ENCODE assay signal across 9 cellular contexts in genomic region chr19:40286235-40286530, GRCh38. TPM values are rescaled to one million over a fixed set of nuclear protein-coding genes. Genes with fewer than 3 reads are reported as not detected.
DNase-seq lines count a peak whose midpoint lies in the region; ATAC-seq, FAIRE-seq and TF ChIP-seq lines count a peak whose summit lies in the region.
"Had no signal": no experiment of that assay in that cellular context is flagged by ENCODE, and none has a peak within 500 bp of the region (broad histone marks: within the 10 kb centered on the region; RNA-seq: fewer than 3 reads in every experiment).

No MANE protein-coding gene starts in this region.

- H3K4ac ChIP-seq in H1 (replicated peaks; ENCODE audit: insufficient read length, low read depth, low read length): peak overlapping the region; percentile 19

- H4K91ac ChIP-seq in H1 (replicated peaks; ENCODE audit: insufficient read length, low read length): no peak overlapping the region

- H3K79me1 ChIP-seq in H1 (ENCODE audit: low read depth, low read length): peaks cover 14% of the 10 kb centered on the region

- TF ChIP-seq CTCF in Caco-2 (IDR thresholded peaks at IDR 0.05; ENCODE audit: insufficient read depth in 1 of 2, low read depth in 1 of 2, low read length in 1 of 2, severe bottlenecking in 1 of 2, unreplicated experiment in 1 of 2): no peak
- TF ChIP-seq CTCF in OCI-LY1 (IDR thresholded peaks at IDR 0.05; ENCODE audit: low read length): no peak
- TF ChIP-seq CTCF in H1 (IDR thresholded peaks at IDR 0.05; ENCODE audit: control extremely low read depth in 1 of 3, insufficient read depth in 1 of 3, low read depth in 1 of 3, low read length in 3 of 3): no peak
- no peak for TF ChIP-seq CTCF in parathyroid adenoma (IDR thresholded peaks at IDR 0.05)

- H3K56ac ChIP-seq in H1 (replicated peaks; ENCODE audit: insufficient read length, low read depth, low read length): no peak overlapping the region

- H3K4me2 ChIP-seq in OCI-LY1 (ENCODE audit: low read length) (peak overlapping the region; percentile 82), H1 (ENCODE audit: insufficient read depth in 1 of 2, low read depth in 2 of 2, low read length in 2 of 2) (peak overlapping the region in 1 of 2 experiments; percentile 90; a peak in 2 of 4 replicates), parathyroid adenoma (ENCODE audit: low read length) (no peak overlapping the region)

- no peak for FAIRE-seq in H1 (lab: Jason Lieb, UNC)

- ATAC-seq in GM18505 (IDR thresholded peaks at IDR 0.05; ENCODE audit: unreplicated experiment) (no peak), GM21381 (IDR thresholded peaks at IDR 0.05; ENCODE audit: unreplicated experiment) (no peak)

- H3K9me3 Mint-ChIP-seq in Caco-2 (ENCODE audit: unreplicated experiment): no peaks in the 10 kb centered on the region

- no peak overlapping the region for H3K23ac ChIP-seq in H1 (ENCODE audit: insufficient read length)

- H3F3A ChIP-seq in OCI-LY1 (ENCODE audit: insufficient read depth, low read length): 0 out of 2 replicates have a peak, but pooled peaks cover 5% of the 10 kb centered on the region

- peaks cover 9% of the 10 kb centered on the region for H3K23me2 ChIP-seq in H1 (ENCODE audit: low read depth, low read length)

- intact Hi-C loops in Caco-2 (cut with micrococcal nuclease; ENCODE audit: unreplicated experiment): no loop called here

- H3K4me3 ChIP-seq in Caco-2 (ENCODE audit: low read depth, low read length) (no peak overlapping the region), OCI-LY1 (ENCODE audit: low read depth, low read length, poor library complexity, severe bottlenecking) (peak overlapping the region; percentile 56), H1 (ENCODE audit: extremely low read depth in 1 of 4, insufficient read depth in 2 of 4, low read depth in 3 of 4, low read length in 4 of 4) (peak overlapping the region in 1 of 4 experiments; percentile 95; a peak in 2 of 8 replicates), parathyroid adenoma (ENCODE audit: low read depth, low read length) (peak overlapping the region; percentile 67)

- peak overlapping the region; percentile 88 for H3K27ac Mint-ChIP-seq in Caco-2 (ENCODE audit: unreplicated experiment)

- H2BK120ac ChIP-seq in H1 (replicated peaks; ENCODE audit: low read depth, low read length): no peak overlapping the region

- H3K9me2 ChIP-seq in OCI-LY1 (ENCODE audit: low read depth, low read length): no peaks in the 10 kb centered on the region

- H3K14ac ChIP-seq in H1 (ENCODE audit: insufficient read length): no peak overlapping the region

- POLR2A ChIA-PET in Caco-2 (lab: Charles Lee): no interaction called here
- POLR2A ChIA-PET in H1 (lab: Charles Lee; ENCODE audit: partially characterized antibody): interaction anchor here (0.8 to 1.5 kb wide), 2 partner anchors 9 to 63 kb away, joined by 3 read pairs; no protein-coding TSS in a partner anchor

- H4K20me1 ChIP-seq in OCI-LY1 (ENCODE audit: insufficient read depth, low read length): no peaks in the 10 kb centered on the region
- peaks cover 0 to 1% of the 10 kb centered on the region in 2 experiments for H4K20me1 ChIP-seq in H1 (replicated peaks in 1 of 2; ENCODE audit: control insufficient read depth in 1 of 2, insufficient read depth in 2 of 2, low read length in 2 of 2)

- H2AFZ ChIP-seq in OCI-LY1 (ENCODE audit: low read length) (peak overlapping the region; percentile 32; the same call in 1 of the 2 replicates), H1 (ENCODE audit: low read length) (no peak overlapping the region), parathyroid adenoma (no peak overlapping the region)

- H2AK5ac ChIP-seq in H1 (ENCODE audit: low read depth, low read length): no peak overlapping the region

- H3K4me1 ChIP-seq in Caco-2: peaks cover 8% of the 10 kb centered on the region
- H3K4me1 ChIP-seq in OCI-LY1 (ENCODE audit: insufficient read depth, low read length, severe bottlenecking): peaks cover 47% of the 10 kb centered on the region
- peaks cover 0 to 12% (median 9%) of the 10 kb centered on the region in 4 experiments; a peak in 6 of 7 replicates for H3K4me1 ChIP-seq in H1 (replicated peaks in 1 of 4; ENCODE audit: control insufficient read depth in 3 of 4, insufficient read depth in 4 of 4, low read length in 3 of 4)
- peaks cover 19% of the 10 kb centered on the region for H3K4me1 ChIP-seq in parathyroid adenoma

- no peaks in the 10 kb centered on the region for H3K4me1 Mint-ChIP-seq in Caco-2 (ENCODE audit: low read depth, unreplicated experiment)

- H3K27ac ChIP-seq in OCI-LY1 (ENCODE audit: low read depth, low read length, poor library complexity, severe bottlenecking) (peak overlapping the region; percentile 97), H1 (ENCODE audit: low read depth, low read length) (no peak overlapping the region), parathyroid adenoma (peak overlapping the region; percentile 89), caudate nucleus (ENCODE audit: low read depth, low read length) (no peak overlapping the region)

- no peak overlapping the region for H2BK5ac ChIP-seq in H1 (ENCODE audit: low read depth, low read length)

- H3K9me3 ChIP-seq in Caco-2: no peaks in the 10 kb centered on the region
- no peaks in the 10 kb centered on the region for H3K9me3 ChIP-seq in OCI-LY1 (ENCODE audit: low read length)
- no peaks in the 10 kb centered on the region for H3K9me3 ChIP-seq in H1 (ENCODE audit: insufficient read depth in 2 of 2, low read depth in 1 of 2, low read length in 1 of 2)
- no peaks in the 10 kb centered on the region for H3K9me3 ChIP-seq in parathyroid adenoma (ENCODE audit: control insufficient read depth, low read length)

- TF ChIP-seq EP300 in H1 (IDR thresholded peaks at IDR 0.05; ENCODE audit: borderline replicate concordance in 1 of 2, low read depth in 2 of 2, low read length in 2 of 2): no peak

- TF ChIP-seq POLR2A in H1 (IDR thresholded peaks at IDR 0.05; ENCODE audit: control extremely low read depth in 1 of 2, low read depth in 2 of 2, low read length in 2 of 2): no peak
- TF ChIP-seq POLR2A in GM18505 (IDR thresholded peaks at IDR 0.05; ENCODE audit: borderline replicate concordance, extremely low read depth, insufficient read depth, insufficient read length): no peak

- 97% methylated on average over 8 of the region's 11 CpGs; no CpG with 5 or more reads in 1 of the 2 experiments for WGBS in H1 (ENCODE audit: extremely low coverage in 1 of 2, insufficient coverage in 1 of 2, insufficient read length in 1 of 2, insufficient replicate concordance in 2 of 2, low coverage in 1 of 2, low lambda C conversion rate in 2 of 2, missing lambda C conversion rate in 1 of 2), 2 experiments

- peak overlapping the region; percentile 99 for H3K4me3 Mint-ChIP-seq in Caco-2 (ENCODE audit: unreplicated experiment)

- H3K36me3 ChIP-seq in Caco-2 (ENCODE audit: control insufficient read depth, insufficient read depth, low read length): no peaks in the 10 kb centered on the region
- no peaks in the 10 kb centered on the region; the same call in 1 of the 2 replicates for H3K36me3 ChIP-seq in OCI-LY1 (ENCODE audit: insufficient read depth, low read length)
- H3K36me3 ChIP-seq in H1 (ENCODE audit: control insufficient read depth in 2 of 4, insufficient read depth in 4 of 4, low read length in 3 of 4): peaks cover 0 to 3% (median 0%) of the 10 kb centered on the region in 4 experiments; a peak in 1 of 8 replicates
- H3K36me3 ChIP-seq in parathyroid adenoma (ENCODE audit: control insufficient read depth, insufficient read depth, low read length): no peaks in the 10 kb centered on the region

- H3K27me3 ChIP-seq in Caco-2 (replicated peaks; ENCODE audit: control insufficient read depth, insufficient read depth, low read length): no peaks in the 10 kb centered on the region
- no peaks in the 10 kb centered on the region for H3K27me3 ChIP-seq in OCI-LY1 (ENCODE audit: insufficient read depth, low read length)
- no peaks in the 10 kb centered on the region for H3K27me3 ChIP-seq in H1 (replicated peaks in 1 of 4; ENCODE audit: control insufficient read depth in 3 of 4, extremely low read depth in 1 of 4, insufficient read depth in 3 of 4, low read length in 3 of 4)
- H3K27me3 ChIP-seq in parathyroid adenoma (ENCODE audit: control insufficient read depth, insufficient read depth, low read length): no peaks in the 10 kb centered on the region

- H3K9ac ChIP-seq in OCI-LY1 (ENCODE audit: low read length) (peak overlapping the region; percentile 78), H1 (replicated peaks in 1 of 4; ENCODE audit: extremely low read depth in 1 of 4, low read depth in 3 of 4, low read length in 3 of 4) (no peak overlapping the region), parathyroid adenoma (no peak overlapping the region)

- no peak overlapping the region for H4K8ac ChIP-seq in H1 (ENCODE audit: extremely low read depth, insufficient read depth, low read length)

- no peak for TF ChIP-seq RAD21 in H1 (IDR thresholded peaks at IDR 0.05 in 1 of 2, conservative IDR thresholded peaks at IDR 0.05 in 1 of 2; ENCODE audit: low read depth in 2 of 2, low read length in 2 of 2)

- H3K79me2 ChIP-seq in OCI-LY1 (ENCODE audit: insufficient read depth, low read length) (peaks cover 29% of the 10 kb centered on the region), H1 (ENCODE audit: control insufficient read depth in 1 of 2, insufficient read depth in 2 of 2, low read length in 2 of 2) (peaks cover 9 to 34% of the 10 kb centered on the region in 2 experiments; a peak in 3 of 4 replicates), parathyroid adenoma (peaks cover 42% of the 10 kb centered on the region)

- no peaks in the 10 kb centered on the region for H3K36me3 Mint-ChIP-seq in Caco-2 (ENCODE audit: insufficient read depth, unreplicated experiment)

- BruUV-seq in Caco-2 (replicated peaks; lab: Mats Ljungman, UMichigan): no TSS peak

- DNase-seq in Caco-2: no peak
- no peak for DNase-seq in H1 (ENCODE audit: low read depth in 1 of 2, low spot score in 2 of 2)
- DNase-seq in caudate nucleus (lab: John Stamatoyannopoulos, UW): no peak
- no peak for DNase-seq in GF-D8 (lab: John Stamatoyannopoulos, UW)
- DNase-seq: NCI-H446 had no signal

- H2BK12ac ChIP-seq in H1 (ENCODE audit: low read depth, low read length): 0 out of 2 replicates have a peak overlapping the region, but pooled peaks have one; percentile 60

- peak overlapping the region; percentile 32; the same call in 1 of the 2 replicates for H3K18ac ChIP-seq in H1 (ENCODE audit: extremely low read depth, low read length)

- H2BK15ac ChIP-seq in H1 (ENCODE audit: low read length): no peak overlapping the region; the same call in 1 of the 2 replicates

- no peak overlapping the region for H4K5ac ChIP-seq in H1 (ENCODE audit: insufficient read length, low read depth, low read length)

- no peak overlapping the region for H2BK20ac ChIP-seq in H1 (ENCODE audit: low read length)

- no peaks in the 10 kb centered on the region for H3K27me3 Mint-ChIP-seq in Caco-2 (ENCODE audit: insufficient read depth, unreplicated experiment)

- CTCF ChIA-PET in Caco-2 (lab: Charles Lee): interaction anchor here (0.6 to 1.1 kb wide), 2 partner anchors 19 to 140 kb away, joined by 3 to 4 read pairs; partner anchors contain the start of gene SERTAD1
- CTCF ChIA-PET in H1 (lab: Charles Lee; ENCODE audit: partially characterized antibody): interaction anchor here (0.9 kb wide), 1 partner anchor 19 kb away, joined by 3 read pairs; no protein-coding TSS in a partner anchor

RNA-seq across cellular contexts. Expression of gene AKT2, which starts 1.0 kb away (rescaled TPM):
- 164 and 169 TPM in 2 replicates for total RNA-seq in Caco-2 (2022)
- total RNA-seq in H1 (2021; fragmentation: NEBNext Ultra II Directional; extraction: Animal tissue kit (Norgen Biotek cat#: 25700)): 137 and 151 TPM in 2 replicates
- polyA plus RNA-seq in H1 (2011; rRNA removed): 183 and 252 TPM in 2 replicates
- 155 TPM for polyA plus RNA-seq in H1 (2011; cell fraction: cytosol; rRNA removed)
- polyA plus RNA-seq in H1 (2011; cell fraction: nucleus; rRNA removed): 441 TPM
- 88.9 to 168 TPM (median 110 TPM) in 4 replicates for polyA plus RNA-seq in H1 (2012, experiment 1 of 2)
- polyA plus RNA-seq in H1 (2012, experiment 2 of 2): 68.5 TPM
- 95.7 TPM for polyA plus RNA-seq in H1 (2013, experiment 1 of 2)
- polyA plus RNA-seq in H1 (2013, experiment 2 of 2): 92.0 TPM
- 126 and 143 TPM in 2 replicates for polyA minus RNA-seq in H1 (2011; rRNA and poly(A)+ RNA removed)
- polyA minus RNA-seq in H1 (2011; cell fraction: cytosol; rRNA and poly(A)+ RNA removed): 85.3 TPM
- polyA minus RNA-seq in H1 (2011; cell fraction: nucleus; rRNA and poly(A)+ RNA removed): 82.5 TPM

RNA-seq across cellular contexts. Expression of gene CCNP, which starts 59.7 kb away (rescaled TPM):
- total RNA-seq in Caco-2 (2022): 4.1 and 5.3 TPM in 2 replicates
- 0.63 and 1.9 TPM in 2 replicates for total RNA-seq in H1 (2021; fragmentation: NEBNext Ultra II Directional; extraction: Animal tissue kit (Norgen Biotek cat#: 25700))
- 2.1 and 4.6 TPM in 2 replicates for polyA plus RNA-seq in H1 (2011; rRNA removed)
- 2.6 TPM for polyA plus RNA-seq in H1 (2011; cell fraction: cytosol; rRNA removed)
- 3.3 TPM for polyA plus RNA-seq in H1 (2011; cell fraction: nucleus; rRNA removed)
- 1.2 to 2.1 TPM (median 1.7 TPM) in 4 replicates for polyA plus RNA-seq in H1 (2012, experiment 1 of 2)
- 1.0 TPM for polyA plus RNA-seq in H1 (2012, experiment 2 of 2)
- polyA plus RNA-seq in H1 (2013, experiment 1 of 2): 0.87 TPM
- polyA plus RNA-seq in H1 (2013, experiment 2 of 2): 0.81 TPM
- polyA minus RNA-seq in H1 (2011; rRNA and poly(A)+ RNA removed): 0.28 and 0.66 TPM in 2 replicates
- polyA minus RNA-seq in H1 (2011; cell fraction: cytosol; rRNA and poly(A)+ RNA removed): 2.8 TPM
- polyA minus RNA-seq in H1 (2011; cell fraction: nucleus; rRNA and poly(A)+ RNA removed): 1.2 TPM

Comparison
In these comparisons a context has a peak if more than half of its experiments do, and no peak if none do; other contexts are left out.
1. H3K27ac ChIP-seq: peak in OCI-LY1 (single experiment) and parathyroid adenoma (single experiment); none in H1 (single experiment) and caudate nucleus (single experiment).